Comparison of ENCODE assay signal across 8 cellular contexts in genomic region chr2:101223814-101224231, GRCh38. TPM values are rescaled to one million over a fixed set of nuclear protein-coding genes. Genes with fewer than 3 reads are reported as not detected.
DNase-seq lines count a peak whose midpoint lies in the region; ATAC-seq and TF ChIP-seq lines count a peak whose summit lies in the region.

No MANE protein-coding gene starts in this region.

- no peaks in the 10 kb centered on the region for H3K9me3 Mint-ChIP-seq in glutamatergic neuron (ENCODE audit: unreplicated experiment)

- H3K36me3 Mint-ChIP-seq in glutamatergic neuron (ENCODE audit: unreplicated experiment), result no peaks in the 10 kb centered on the region

- ATAC-seq in GM18499 (IDR thresholded peaks at IDR 0.05; ENCODE audit: insufficient read depth, unreplicated experiment) (peak; percentile 96), HG02642 (IDR thresholded peaks at IDR 0.05; ENCODE audit: poor library complexity, unreplicated experiment) (peak; percentile 96)

- H3K4me1 Mint-ChIP-seq in glutamatergic neuron (ENCODE audit: low read depth, unreplicated experiment), result no peaks in the 10 kb centered on the region

- DNase-seq in NCI-H2029 treated with DMSO at 0.1 percent for 48 hours (lab: John Stamatoyannopoulos, UW) (peak; percentile 79), glutamatergic neuron (no peak), superior temporal gyrus (ENCODE audit: extremely low spot score) (no peak), ACHN (no peak)
- DNase-seq in activated T-cell treated with anti-CD3 and anti-CD28 coated beads, Interleukin-2, amount 50 U/mL, for 1 hour, result peak; percentile 25
- peak; percentile 39 for DNase-seq in stimulated activated CD4-positive, alpha-beta T cell treated with anti-CD3 and anti-CD28 coated beads, Interleukin-4, amount 100 ng/mL, for 24 hours

- H3K27ac Mint-ChIP-seq in glutamatergic neuron (ENCODE audit: unreplicated experiment), result no peak overlapping the region

- in situ Hi-C loops in ACHN (cut with HindIII; ENCODE audit: low pct_ligation_motif_present, low pct_unique_long_range_greater_than_20kb, low sequenced_read_pairs), result no loop called here

- TF ChIP-seq CTCF in glutamatergic neuron (IDR thresholded peaks at IDR 0.05; ENCODE audit: partially characterized antibody, unreplicated experiment), result no peak

- no peak overlapping the region for H3K4me3 Mint-ChIP-seq in glutamatergic neuron (ENCODE audit: unreplicated experiment)

- no peaks in the 10 kb centered on the region for H3K27me3 Mint-ChIP-seq in glutamatergic neuron (ENCODE audit: unreplicated experiment)

RNA-seq across cellular contexts. Expression of gene CNOT11, which starts 28.9 kb away (rescaled TPM):
- 35.6 TPM for total RNA-seq in glutamatergic neuron (ENCODE audit: unreplicated experiment)

Comparison
In these comparisons a context has a peak if more than half of its experiments do, and no peak if none do; other contexts are left out.
1. DNase-seq: peak in NCI-H2029 treated with DMSO at 0.1 percent for 48 hours (single experiment), activated T-cell treated with anti-CD3 and anti-CD28 coated beads, Interleukin-2, amount 50 U/mL, for 1 hour (single experiment) and stimulated activated CD4-positive, alpha-beta T cell treated with anti-CD3 and anti-CD28 coated beads, Interleukin-4, amount 100 ng/mL, for 24 hours (single experiment); none in glutamatergic neuron (single experiment), superior temporal gyrus (single experiment) and ACHN (single experiment).